Comparison of ENCODE assay signal across 5 cellular contexts in the genomic region with DNA sequence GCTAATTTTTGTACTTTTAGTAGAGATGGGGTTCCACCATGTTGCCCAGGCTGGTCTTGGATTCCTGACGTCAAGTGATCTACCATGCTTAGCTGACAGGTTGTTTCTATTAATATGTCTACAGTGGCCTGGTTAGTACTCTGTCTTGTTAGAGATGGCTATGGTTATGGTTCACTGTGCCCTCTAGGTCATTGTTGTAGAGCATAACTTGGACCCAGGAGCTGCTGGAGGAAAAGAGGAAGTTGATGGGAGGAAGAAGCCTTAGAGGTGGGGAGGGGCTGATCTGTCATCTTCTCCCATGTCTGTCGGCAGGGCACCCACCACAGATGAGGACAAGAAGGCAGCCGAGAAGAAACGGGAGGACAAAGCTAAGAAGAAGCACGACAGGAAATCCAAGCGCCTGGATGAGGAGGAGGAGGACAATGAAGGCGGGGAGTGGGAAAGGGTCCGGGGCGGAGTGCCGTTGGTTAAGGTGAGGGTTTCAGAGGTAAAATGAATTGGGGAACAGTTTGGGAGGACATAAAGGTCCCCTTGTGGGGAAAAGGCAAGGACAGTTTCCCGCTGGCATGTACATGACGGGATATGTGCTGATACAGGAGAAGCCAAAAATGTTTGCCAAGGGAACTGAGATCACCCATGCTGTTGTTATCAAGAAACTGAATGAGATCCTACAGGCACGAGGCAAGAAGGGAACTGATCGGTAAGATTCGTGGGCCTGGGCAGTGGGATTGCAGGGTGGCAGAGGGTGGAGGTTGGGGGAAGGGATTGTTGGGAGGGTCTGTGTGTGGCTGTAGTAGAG. TPM values are rescaled to one million over a fixed set of nuclear protein-coding genes. Genes with fewer than 3 reads are reported as not detected.
"Had no signal": no experiment of that assay in that cellular context is flagged by ENCODE, and none has a peak within 500 bp of the region (broad histone marks: within the 10 kb centered on the region; RNA-seq: fewer than 3 reads in every experiment).

No MANE protein-coding gene starts in this region.

RNA-seq across cellular contexts. Expression of a gene that starts 28.5 kb away (rescaled TPM):
- total RNA-seq: endothelial cell of umbilical vein, epithelial cell of proximal tubule, left ventricle myocardium inferior, mesenteric fat pad had no signal
- polyA plus RNA-seq: immature natural killer cell had no signal
